Comparison of ENCODE assay signal across 19 cellular contexts in genomic region chr3:69226071-69226470, GRCh38.
DNase-seq lines count a peak whose midpoint lies in the region; ATAC-seq and TF ChIP-seq lines count a peak whose summit lies in the region.
"Had no signal": no experiment of that assay in that cellular context is flagged by ENCODE, and none has a peak within 500 bp of the region (broad histone marks: within the 10 kb centered on the region; RNA-seq: fewer than 3 reads in every experiment).

No MANE protein-coding gene starts in this region.

- peak overlapping the region; percentile 33 for H3K4me3 Mint-ChIP-seq in Calu3 (ENCODE audit: low read depth, unreplicated experiment)

- H3K36me3 ChIP-seq in PC-9 (ENCODE audit: low read depth), result no peaks in the 10 kb centered on the region

- peaks cover 45% of the 10 kb centered on the region for H3K4me1 Mint-ChIP-seq in Calu3 (ENCODE audit: low read depth, unreplicated experiment)

- peaks cover 56% of the 10 kb centered on the region for H3K4me1 ChIP-seq in PC-9 (replicated peaks; ENCODE audit: insufficient read depth)
- H3K4me1 ChIP-seq: A549 had no signal

- no peaks in the 10 kb centered on the region for H3K27me3 ChIP-seq in PC-9 (ENCODE audit: insufficient read depth, low read depth)

- BruUV-seq in Calu3 (replicated peaks; lab: Mats Ljungman, UMichigan), result no TSS peak
- no TSS peak for BruUV-seq in PC-9 (replicated peaks; lab: Mats Ljungman, UMichigan)

- CTCF ChIA-PET in Calu3 (lab: Charles Lee) (interaction anchor here (0.7 to 2.3 kb wide), 6 partner anchors 11 to 1726 kb away, joined by 3 to 11 read pairs (median 6); no protein-coding TSS in a partner anchor), PC-9 (lab: Charles Lee) (interaction anchor here (0.7 kb wide), 2 partner anchors 9 to 184 kb away, joined by 3 to 4 read pairs; no protein-coding TSS in a partner anchor)

- H3F3A ChIP-seq in PC-9 (ENCODE audit: insufficient read depth, low read depth), result peaks cover 23% of the 10 kb centered on the region

- peak overlapping the region; percentile 67 for H3K4me2 ChIP-seq in PC-9
- H3K4me2 ChIP-seq: A549 had no signal

- peak overlapping the region; percentile 34; the same call in 1 of the 2 replicates for H3K4me3 ChIP-seq in PC-9
- no peak overlapping the region for H3K4me3 ChIP-seq in epithelial cell of esophagus (ENCODE audit: low read length)
- H3K4me3 ChIP-seq: A549 had no signal

- TF ChIP-seq CTCF in Calu3 (IDR thresholded peaks at IDR 0.05; ENCODE audit: unreplicated experiment), result no peak
- TF ChIP-seq CTCF in PC-9 (conservative IDR thresholded peaks at IDR 0.05), result no peak
- TF ChIP-seq CTCF in epithelial cell of esophagus (IDR thresholded peaks at IDR 0.05; ENCODE audit: insufficient read depth, low read depth, low read length, missing control alignments), result no peak

- H3K36me3 Mint-ChIP-seq in Calu3 (ENCODE audit: insufficient read depth, unreplicated experiment), result peaks cover 10% of the 10 kb centered on the region

- POLR2A ChIA-PET in PC-9 (lab: Charles Lee; ENCODE audit: unreplicated experiment), result interaction anchor here (0.6 kb wide), 1 partner anchor 246 kb away, joined by 6 read pairs; no protein-coding TSS in a partner anchor

- peaks cover 3% of the 10 kb centered on the region; the same call in 1 of the 2 replicates for H3K9me3 ChIP-seq in PC-9 (ENCODE audit: insufficient read depth, low read depth)
- H3K9me3 ChIP-seq: A549 had no signal

- H4K20me1 ChIP-seq in PC-9 (ENCODE audit: insufficient read depth), result no peaks in the 10 kb centered on the region

- no peak overlapping the region for H2AFZ ChIP-seq in PC-9

- peak overlapping the region; percentile 73 for H3K27ac Mint-ChIP-seq in Calu3 (ENCODE audit: unreplicated experiment)

- H3K27ac ChIP-seq in PC-9, result peak overlapping the region; percentile 94
- H3K27ac ChIP-seq: A549, C4-2B had no signal

- ATAC-seq in left colon, result peak; percentile 71
- ATAC-seq in left lobe of liver, result no peak
- ATAC-seq: A549 had no signal

- intact Hi-C loops in Calu3 (cut with micrococcal nuclease; ENCODE audit: unreplicated experiment), result loop anchor here (5.0 kb wide), 2 partner anchors 44 to 81 kb away; no protein-coding TSS in a partner anchor
- intact Hi-C loops in PC-9 (cut with micrococcal nuclease; ENCODE audit: unreplicated experiment), result loop anchor here (1.0 kb wide), 1 partner anchor 14 kb away; no protein-coding TSS in a partner anchor
- intact Hi-C loops in left colon (cut with DNase I, micrococcal nuclease), result no loop called here
- intact Hi-C loops in cardiac septum (cut with DNase I), result no loop called here

- H3K27me3 Mint-ChIP-seq in Calu3 (ENCODE audit: unreplicated experiment), result no peaks in the 10 kb centered on the region

- no peaks in the 10 kb centered on the region for H3K9me2 ChIP-seq in PC-9 (ENCODE audit: insufficient read depth)

- no peaks in the 10 kb centered on the region for H3K9me3 Mint-ChIP-seq in Calu3 (ENCODE audit: low read depth, unreplicated experiment)

- peaks cover 9% of the 10 kb centered on the region; the same call in 1 of the 2 replicates for H3K79me2 ChIP-seq in PC-9 (ENCODE audit: low read depth)

- DNase-seq in Calu3 (no peak), PC-9 (peak in 1 of 2 experiments; percentile 81), epithelial cell of esophagus (ENCODE audit: low read depth) (peak; percentile 51), left colon (no peak), UCSD-AML1 (lab: John Stamatoyannopoulos, UW; ENCODE audit: unreplicated experiment) (no peak), AG08395 (ENCODE audit: low spot score) (no peak), left lobe of liver (ENCODE audit: low spot score) (no peak), cardiac septum (ENCODE audit: low spot score) (no peak)
- DNase-seq: DMS153; GOT3; KG1; NCI-H1092; NCI-H446; NCI-H69; NK-92 treated with Interleukin-12 subunit alpha and Interleukin-12 subunit beta, amount 100 ng/mL, for 24 hours; RPMI8226; SIG-M5 had no signal

Comparison
In these comparisons a context has a peak if more than half of its experiments do, and no peak if none do; other contexts are left out.
1. intact Hi-C loops: an anchor here in Calu3 (5.0 kb wide) and PC-9 (1.0 kb wide); none called in left colon and cardiac septum.